In genomic region chr15:68487087-68487843, GRCh38 we compare ENCODE assay signal across 13 cellular contexts. TPM values are rescaled to one million over a fixed set of nuclear protein-coding genes. Genes with fewer than 3 reads are reported as not detected.
DNase-seq lines count a peak whose midpoint lies in the region; ATAC-seq and TF ChIP-seq lines count a peak whose summit lies in the region.
"Had no signal": no experiment of that assay in that cellular context is flagged by ENCODE, and none has a peak within 500 bp of the region (broad histone marks: within the 10 kb centered on the region; RNA-seq: fewer than 3 reads in every experiment).

No MANE protein-coding gene starts in this region.

- no peak overlapping the region for H2BK5ac ChIP-seq in mesendoderm (ENCODE audit: low read length)

- no peak overlapping the region for H2BK15ac ChIP-seq in mesendoderm (replicated peaks; ENCODE audit: low read depth)

- H3K79me2 ChIP-seq in mesendoderm (ENCODE audit: control insufficient read depth, insufficient read depth, low read length) = no peaks in the 10 kb centered on the region

- H2AK5ac ChIP-seq in mesendoderm (ENCODE audit: low read length) = no peak overlapping the region

- H3K36me3 ChIP-seq in left ventricle myocardium inferior (no peaks in the 10 kb centered on the region), mesendoderm (ENCODE audit: control insufficient read depth, insufficient read depth, low read length) (no peaks in the 10 kb centered on the region)
- H3K36me3 ChIP-seq: BLaER1 treated with 17β-estradiol and CSF1 and Interleukin-3, amounts not matched to agents 10 nM and 100 nM had no signal

- no peak overlapping the region for H3K23ac ChIP-seq in mesendoderm (ENCODE audit: low read length)

- no peak overlapping the region for H2BK120ac ChIP-seq in mesendoderm (ENCODE audit: low read depth, low read length)

- no peak overlapping the region for H3K4me3 Mint-ChIP-seq in stimulated activated effector memory CD8-positive, alpha-beta T cell treated with anti-CD3 and anti-CD28 coated beads, Interleukin-12 subunit alpha, Interleukin-12 subunit beta, amount 100 ng/mL, for 72 hours
- no peak overlapping the region for H3K4me3 Mint-ChIP-seq in T-helper 2 cell treated with Interferon-gamma antibody and Interleukin-4, amounts not matched to agents 5 μg/mL and 100 μg/mL, for 36 hours

- no peaks in the 10 kb centered on the region for H3K9me3 ChIP-seq in left ventricle myocardium inferior (replicated peaks)

- H3K27me3 ChIP-seq in left ventricle myocardium inferior (ENCODE audit: low read depth) (peaks cover 3% of the 10 kb centered on the region), mesendoderm (ENCODE audit: insufficient read depth, low read length, poor library complexity) (no peaks in the 10 kb centered on the region)
- H3K27me3 ChIP-seq: BLaER1 treated with 17β-estradiol and CSF1 and Interleukin-3, amounts not matched to agents 10 nM and 100 nM had no signal

- no peaks in the 10 kb centered on the region for H3K79me1 ChIP-seq in mesendoderm (ENCODE audit: low read length)

- no peak overlapping the region for H3K4ac ChIP-seq in mesendoderm (ENCODE audit: low read depth, low read length)

- no peak overlapping the region for H3K4me3 ChIP-seq in left ventricle myocardium inferior
- no peak overlapping the region for H3K4me3 ChIP-seq in mesendoderm (ENCODE audit: low read length)
- H3K4me3 ChIP-seq: BLaER1 treated with 17β-estradiol and CSF1 and Interleukin-3, amounts not matched to agents 10 nM and 100 nM had no signal

- no peak overlapping the region for H3K9ac ChIP-seq in mesendoderm (ENCODE audit: low read length)
- H3K9ac ChIP-seq: BLaER1 treated with 17β-estradiol and CSF1 and Interleukin-3, amounts not matched to agents 10 nM and 100 nM had no signal

- peak overlapping the region; percentile 40 for H3K27ac ChIP-seq in left ventricle myocardium inferior (replicated peaks)
- H3K27ac ChIP-seq in mesendoderm (ENCODE audit: low read depth, low read length) = no peak overlapping the region
- H3K27ac ChIP-seq: BLaER1 treated with 17β-estradiol and CSF1 and Interleukin-3, amounts not matched to agents 10 nM and 100 nM had no signal

- no peak overlapping the region for H4K8ac ChIP-seq in mesendoderm (ENCODE audit: low read depth, low read length)

- peak; percentile 6 for ATAC-seq in stimulated activated effector memory CD8-positive, alpha-beta T cell treated with anti-CD3 and anti-CD28 coated beads, Interleukin-12 subunit alpha, Interleukin-12 subunit beta, amount 100 ng/mL, for 72 hours

- H3K27ac Mint-ChIP-seq in stimulated activated effector memory CD8-positive, alpha-beta T cell treated with anti-CD3 and anti-CD28 coated beads, Interleukin-12 subunit alpha, Interleukin-12 subunit beta, amount 100 ng/mL, for 72 hours = no peak overlapping the region
- no peak overlapping the region for H3K27ac Mint-ChIP-seq in T-helper 2 cell treated with Interferon-gamma antibody and Interleukin-4, amounts not matched to agents 5 μg/mL and 100 μg/mL, for 36 hours

- no peak overlapping the region for H3K18ac ChIP-seq in mesendoderm (ENCODE audit: low read length)

- H3K4me2 ChIP-seq in mesendoderm (ENCODE audit: low read length) = no peak overlapping the region

- DNase-seq in EL (peak; percentile 33), astrocyte of the hippocampus (ENCODE audit: low read depth, low spot score) (peak; percentile 61), left ventricle myocardium inferior (no peak), T-helper 2 cell (no peak), HPDE6-E6E7 (ENCODE audit: extremely low spot score) (no peak), mesendoderm (no peak)
- DNase-seq in stimulated activated effector memory CD8-positive, alpha-beta T cell treated with anti-CD3 and anti-CD28 coated beads, Interleukin-12 subunit alpha, Interleukin-12 subunit beta, amount 100 ng/mL, for 72 hours (ENCODE audit: low spot score in 2 of 2) = no peak
- no peak for DNase-seq in T-helper 2 cell treated with Interferon-gamma antibody and Interleukin-4, amounts not matched to agents 5 μg/mL and 100 μg/mL, for 36 hours (ENCODE audit: low spot score)
- DNase-seq: activated CD4-positive, alpha-beta T cell treated with anti-CD3 and anti-CD28 coated beads, Interleukin-2, amount 50 U/mL, for 48 hours; activated gamma-delta T cell treated with Interleukin-2 at 50 U/mL for 16 hours; foreskin melanocyte; NCI-H2107 had no signal

- no peak overlapping the region for H4K5ac ChIP-seq in mesendoderm (ENCODE audit: low read length)

- H3K56ac ChIP-seq in mesendoderm (ENCODE audit: low read length) = no peak overlapping the region

- WGBS in mesendoderm (ENCODE audit: extremely low coverage, insufficient coverage, low lambda C conversion rate) = no CpG with 5 or more reads among the region's 5 CpGs

- H3K4me1 ChIP-seq in left ventricle myocardium inferior (peaks cover 44% of the 10 kb centered on the region), mesendoderm (ENCODE audit: control insufficient read depth, low read depth, low read length) (no peaks in the 10 kb centered on the region)

- intact Hi-C loops in left ventricle myocardium inferior (cut with micrococcal nuclease) = no loop called here

- H3K27me3 Mint-ChIP-seq in T-helper 2 cell treated with Interferon-gamma antibody and Interleukin-4, amounts not matched to agents 5 μg/mL and 100 μg/mL, for 36 hours (ENCODE audit: low read depth) = peaks cover 29% of the 10 kb centered on the region

- H3K9me3 Mint-ChIP-seq in stimulated activated effector memory CD8-positive, alpha-beta T cell treated with anti-CD3 and anti-CD28 coated beads, Interleukin-12 subunit alpha, Interleukin-12 subunit beta, amount 100 ng/mL, for 72 hours = no peaks in the 10 kb centered on the region
- H3K9me3 Mint-ChIP-seq in T-helper 2 cell treated with Interferon-gamma antibody and Interleukin-4, amounts not matched to agents 5 μg/mL and 100 μg/mL, for 36 hours = no peaks in the 10 kb centered on the region

- H3K4me1 Mint-ChIP-seq in stimulated activated effector memory CD8-positive, alpha-beta T cell treated with anti-CD3 and anti-CD28 coated beads, Interleukin-12 subunit alpha, Interleukin-12 subunit beta, amount 100 ng/mL, for 72 hours = no peaks in the 10 kb centered on the region
- H3K4me1 Mint-ChIP-seq in T-helper 2 cell treated with Interferon-gamma antibody and Interleukin-4, amounts not matched to agents 5 μg/mL and 100 μg/mL, for 36 hours (ENCODE audit: low read depth) = no peaks in the 10 kb centered on the region

- H3K36me3 Mint-ChIP-seq in stimulated activated effector memory CD8-positive, alpha-beta T cell treated with anti-CD3 and anti-CD28 coated beads, Interleukin-12 subunit alpha, Interleukin-12 subunit beta, amount 100 ng/mL, for 72 hours = no peaks in the 10 kb centered on the region
- no peaks in the 10 kb centered on the region for H3K36me3 Mint-ChIP-seq in T-helper 2 cell treated with Interferon-gamma antibody and Interleukin-4, amounts not matched to agents 5 μg/mL and 100 μg/mL, for 36 hours (ENCODE audit: low read depth)

- TF ChIP-seq CTCF in left ventricle myocardium inferior (IDR thresholded peaks at IDR 0.05; ENCODE audit: borderline replicate concordance) = no peak

RNA-seq across cellular contexts. Expression of gene ITGA11, which starts 55.3 kb away (rescaled TPM):
- total RNA-seq in left ventricle myocardium inferior = 31.4 TPM
- 0.10 TPM for polyA plus RNA-seq in mesendoderm (2013, experiment 1 of 2)
- 0.07 TPM for polyA plus RNA-seq in mesendoderm (2013, experiment 2 of 2)

Comparison
In these comparisons a context has a peak if more than half of its experiments do, and no peak if none do; other contexts are left out.
1. DNase-seq: peak in EL (single experiment) and astrocyte of the hippocampus (single experiment); none in left ventricle myocardium inferior (single experiment), stimulated activated effector memory CD8-positive, alpha-beta T cell treated with anti-CD3 and anti-CD28 coated beads, Interleukin-12 subunit alpha, Interleukin-12 subunit beta, amount 100 ng/mL, for 72 hours (0 of 2), T-helper 2 cell (0 of 5), T-helper 2 cell treated with Interferon-gamma antibody and Interleukin-4, amounts not matched to agents 5 μg/mL and 100 μg/mL, for 36 hours (single experiment), HPDE6-E6E7 (single experiment) and mesendoderm (single experiment).